13 cellular contexts compared by ENCODE assay signal in genomic region chr19:40358773-40359172, GRCh38. TPM values are rescaled to one million over a fixed set of nuclear protein-coding genes. Genes with fewer than 3 reads are reported as not detected.
A peak's percentile ranks its signal among the peaks of the same experiment; 100 is the strongest.
DNase-seq lines count a peak whose midpoint lies in the region; ATAC-seq, FAIRE-seq and TF ChIP-seq lines count a peak whose summit lies in the region.
"Had no signal": no experiment of that assay in that cellular context is flagged by ENCODE, and none has a peak within 500 bp of the region (broad histone marks: within the 10 kb centered on the region; RNA-seq: fewer than 3 reads in every experiment).

No MANE protein-coding gene starts in this region.

- no peaks in the 10 kb centered on the region for H3K9me3 Mint-ChIP-seq in activated B cell treated with CpG ODN at 0.5 μM for 24 hours
- H3K9me3 Mint-ChIP-seq: stimulated activated naive CD8-positive, alpha-beta T cell treated with anti-CD3 and anti-CD28 coated beads, Interleukin-15, Interleukin-2, amounts not matched to agents 100 ng/mL and 50 ng/mL, for 24 hours had no signal

- no peaks in the 10 kb centered on the region for H3K36me3 ChIP-seq in Karpas-422 (ENCODE audit: insufficient read depth, low read length)
- H3K36me3 ChIP-seq: SJCRH30 had no signal

- peak overlapping the region; percentile 38 for H3K4me2 ChIP-seq in Karpas-422 (ENCODE audit: low read depth, low read length, poor library complexity, severe bottlenecking)

- peak overlapping the region; percentile 32; the same call in 1 of the 2 replicates for H3K9ac ChIP-seq in Karpas-422 (ENCODE audit: low read length)

- no peak overlapping the region for H2AFZ ChIP-seq in Karpas-422 (ENCODE audit: low read length)

- no peak for TF ChIP-seq CTCF in activated B cell treated with CpG ODN at 0.5 μM for 24 hours (IDR thresholded peaks at IDR 0.05)

- DNase-seq in GM12892 (ENCODE audit: insufficient read length) (peak; percentile 65), Karpas-422 (peak; percentile 76), activated B cell treated with CpG ODN at 0.5 μM for 24 hours (peak; percentile 39), pons (ENCODE audit: low spot score) (peak; percentile 62), NCI-H1417 (lab: John Stamatoyannopoulos, UW) (no peak), NCI-H2227 treated with DMSO at 0.1 percent for 48 hours (lab: John Stamatoyannopoulos, UW) (no peak), NCI-H526 treated with DMSO at 0.1 percent for 48 hours (lab: John Stamatoyannopoulos, UW) (no peak)
- DNase-seq: activated CD4-positive, alpha-beta T cell treated with anti-CD3 and anti-CD28 coated beads for 36 hours; Caco-2; hippocampal formation; SJCRH30 had no signal

- H3K27me3 Mint-ChIP-seq in activated B cell treated with CpG ODN at 0.5 μM for 24 hours: no peaks in the 10 kb centered on the region
- H3K27me3 Mint-ChIP-seq: activated CD4-positive, alpha-beta T cell treated with anti-CD3 and anti-CD28 coated beads for 36 hours; stimulated activated naive CD8-positive, alpha-beta T cell treated with anti-CD3 and anti-CD28 coated beads, Interleukin-15, Interleukin-2, amounts not matched to agents 100 ng/mL and 50 ng/mL, for 24 hours had no signal

- no peaks in the 10 kb centered on the region for H3K27me3 ChIP-seq in Karpas-422 (ENCODE audit: low read length)
- H3K27me3 ChIP-seq: SJCRH30 had no signal

- H4K20me1 ChIP-seq in Karpas-422 (ENCODE audit: insufficient read depth, low read depth, low read length): no peaks in the 10 kb centered on the region

- peaks cover 32% of the 10 kb centered on the region for H3K4me1 Mint-ChIP-seq in activated B cell treated with CpG ODN at 0.5 μM for 24 hours

- intact Hi-C loops in activated B cell treated with CpG ODN at 0.5 μM for 24 hours (cut with micrococcal nuclease): no loop called here

- peaks cover 3% of the 10 kb centered on the region for H3K36me3 Mint-ChIP-seq in activated B cell treated with CpG ODN at 0.5 μM for 24 hours (ENCODE audit: low read depth)

- no peak overlapping the region for H3K4me3 ChIP-seq in Karpas-422 (ENCODE audit: low read length)
- H3K4me3 ChIP-seq: SJCRH30 had no signal

- no peak overlapping the region for H3K4me3 Mint-ChIP-seq in activated B cell treated with CpG ODN at 0.5 μM for 24 hours
- H3K4me3 Mint-ChIP-seq: activated CD4-positive, alpha-beta T cell treated with anti-CD3 and anti-CD28 coated beads for 36 hours; stimulated activated naive CD8-positive, alpha-beta T cell treated with anti-CD3 and anti-CD28 coated beads, Interleukin-15, Interleukin-2, amounts not matched to agents 100 ng/mL and 50 ng/mL, for 24 hours had no signal

- H3K4me1 ChIP-seq in Karpas-422 (ENCODE audit: low read length): peaks cover 16% of the 10 kb centered on the region
- H3K4me1 ChIP-seq: Caco-2 had no signal

- H3K9me2 ChIP-seq in Karpas-422 (replicated peaks; ENCODE audit: insufficient read depth, low read length): no peaks in the 10 kb centered on the region

- ATAC-seq in activated B cell treated with CpG ODN at 0.5 μM for 24 hours (ENCODE audit: low read depth): peak; percentile 97
- ATAC-seq: activated CD4-positive, alpha-beta T cell treated with anti-CD3 and anti-CD28 coated beads for 36 hours had no signal

- TF ChIP-seq POLR2A in GM12892 (IDR thresholded peaks at IDR 0.05; ENCODE audit: low read depth, low read length): no peak

- CTCF ChIA-PET in activated B cell treated with CpG ODN at 0.5 μM for 24 hours (lab: Charles Lee): interaction anchor here (0.6 kb wide), 1 partner anchor 558 kb away, joined by 3 read pairs; no protein-coding TSS in a partner anchor

- POLR2A ChIA-PET in activated B cell treated with CpG ODN at 0.5 μM for 24 hours (lab: Charles Lee): interaction anchor here (1.0 to 1.1 kb wide), 2 partner anchors 10 to 67 kb away, joined by 3 to 4 read pairs; partner anchors contain the start of genes C19orf47, PLD3 and SERTAD1

- peak; percentile 51 for FAIRE-seq in GM12892 (lab: Jason Lieb, UNC)
- FAIRE-seq: endometrium had no signal

- H3K27ac ChIP-seq in Karpas-422 (ENCODE audit: low read length): no peak overlapping the region

- H3K79me2 ChIP-seq in Karpas-422 (ENCODE audit: low read length): no peaks in the 10 kb centered on the region

- H3K27ac Mint-ChIP-seq in activated B cell treated with CpG ODN at 0.5 μM for 24 hours: no peak overlapping the region
- H3K27ac Mint-ChIP-seq: activated CD4-positive, alpha-beta T cell treated with anti-CD3 and anti-CD28 coated beads for 36 hours; stimulated activated naive CD8-positive, alpha-beta T cell treated with anti-CD3 and anti-CD28 coated beads, Interleukin-15, Interleukin-2, amounts not matched to agents 100 ng/mL and 50 ng/mL, for 24 hours had no signal

- H3K9me3 ChIP-seq in Karpas-422 (ENCODE audit: low read length): no peaks in the 10 kb centered on the region
- H3K9me3 ChIP-seq: Caco-2, SJCRH30 had no signal

RNA-seq across cellular contexts. Expression of gene PLD3, which starts 10.3 kb away (rescaled TPM):
- 42.7 TPM for polyA plus RNA-seq in GM12892 (2012; ENCODE audit: missing spikeins)
- 83.2 and 90.2 TPM in 2 replicates for total RNA-seq in Karpas-422 (2014; rRNA removed; shearing (Covaris generic); ENCODE audit: low replicate concordance)
- 37.0 and 37.8 TPM in 2 replicates for total RNA-seq in activated B cell treated with CpG ODN at 0.5 μM for 24 hours

RNA-seq across cellular contexts. Expression of gene C19orf47, which starts 10.6 kb away (rescaled TPM):
- polyA plus RNA-seq in GM12892 (2012; ENCODE audit: missing spikeins): 13.0 TPM
- total RNA-seq in Karpas-422 (2014; rRNA removed; shearing (Covaris generic); ENCODE audit: low replicate concordance): 11.7 and 14.5 TPM in 2 replicates
- total RNA-seq in activated B cell treated with CpG ODN at 0.5 μM for 24 hours: 14.6 and 14.7 TPM in 2 replicates

RNA-seq across cellular contexts. Expression of gene HIPK4, which starts 31.2 kb away (rescaled TPM):
- not detected for polyA plus RNA-seq in GM12892 (2012; ENCODE audit: missing spikeins)
- total RNA-seq in Karpas-422 (2014; rRNA removed; shearing (Covaris generic); ENCODE audit: low replicate concordance): not detected in 2 replicates
- total RNA-seq in activated B cell treated with CpG ODN at 0.5 μM for 24 hours: 0.09 TPM in 1 of 2 replicates, not detected in the other
- total RNA-seq: Caco-2 had no signal

RNA-seq across cellular contexts. Expression of gene PRX, which starts 54.4 kb away (rescaled TPM):
- 0.74 TPM for polyA plus RNA-seq in GM12892 (2012; ENCODE audit: missing spikeins)
- total RNA-seq in Karpas-422 (2014; rRNA removed; shearing (Covaris generic); ENCODE audit: low replicate concordance): 0.56 and 0.61 TPM in 2 replicates
- total RNA-seq in activated B cell treated with CpG ODN at 0.5 μM for 24 hours: 1.4 and 1.7 TPM in 2 replicates

Comparison
In these comparisons a context has a peak if more than half of its experiments do, and no peak if none do; other contexts are left out.
1. DNase-seq: peak in GM12892 (single experiment), Karpas-422 (single experiment), activated B cell treated with CpG ODN at 0.5 μM for 24 hours (single experiment) and pons (single experiment); none in NCI-H1417 (0 of 3), NCI-H2227 treated with DMSO at 0.1 percent for 48 hours (single experiment) and NCI-H526 treated with DMSO at 0.1 percent for 48 hours (single experiment).